9 cellular contexts compared by ENCODE assay signal in genomic region chr11:65083134-65083833, GRCh38. TPM values are rescaled to one million over a fixed set of nuclear protein-coding genes. Genes with fewer than 3 reads are reported as not detected.
DNase-seq lines count a peak whose midpoint lies in the region; ATAC-seq, FAIRE-seq and TF ChIP-seq lines count a peak whose summit lies in the region.
"Had no signal": no experiment of that assay in that cellular context is flagged by ENCODE, and none has a peak within 500 bp of the region (broad histone marks: within the 10 kb centered on the region; RNA-seq: fewer than 3 reads in every experiment).

No MANE protein-coding gene starts in this region.

- TF ChIP-seq CTCF in Calu3 (IDR thresholded peaks at IDR 0.05; ENCODE audit: unreplicated experiment) = no peak

- H3K4me3 ChIP-seq in H7 (ENCODE audit: insufficient read depth, low read depth, low read length) (peak overlapping the region; percentile 88), SK-N-MC (peak overlapping the region; percentile 84)

- intact Hi-C loops in Calu3 (cut with micrococcal nuclease; ENCODE audit: unreplicated experiment) = no loop called here

- H3K4me3 Mint-ChIP-seq in Calu3 (ENCODE audit: low read depth, unreplicated experiment) = peak overlapping the region; percentile 100
- H3K4me3 Mint-ChIP-seq in stimulated activated memory B cell treated with anti-CD40 and anti-IgM and Interleukin-4, amounts not matched to agents 10 μg/mL and 1 μg/mL and 100 μg/mL, for 72 hours = peak overlapping the region; percentile 97

- H3K9ac ChIP-seq in SK-N-MC (ENCODE audit: insufficient read length) = peak overlapping the region; percentile 89

- TSS peak; percentile 57 for BruUV-seq in Calu3 (replicated peaks; lab: Mats Ljungman, UMichigan)

- ATAC-seq in stimulated activated memory B cell treated with anti-CD40 and anti-IgM and Interleukin-4, amounts not matched to agents 10 μg/mL and 1 μg/mL and 100 μg/mL, for 72 hours = no peak
- no peak for ATAC-seq in GM18520 (IDR thresholded peaks at IDR 0.05; ENCODE audit: unreplicated experiment)

- no peaks in the 10 kb centered on the region for H3K9me3 Mint-ChIP-seq in Calu3 (ENCODE audit: low read depth, unreplicated experiment)
- H3K9me3 Mint-ChIP-seq in stimulated activated memory B cell treated with anti-CD40 and anti-IgM and Interleukin-4, amounts not matched to agents 10 μg/mL and 1 μg/mL and 100 μg/mL, for 72 hours = no peaks in the 10 kb centered on the region

- H3K36me3 ChIP-seq in H7 (replicated peaks; ENCODE audit: control insufficient read depth, insufficient read depth, low read length) (peaks cover 26% of the 10 kb centered on the region), SK-N-MC (ENCODE audit: insufficient read depth, low read length) (peaks cover 34% of the 10 kb centered on the region)

- FAIRE-seq in HTR-8/SVneo (lab: Jason Lieb, UNC) = no peak

- DNase-seq in Calu3 = no peak
- peak; percentile 40 for DNase-seq in H7
- no peak for DNase-seq in SK-N-MC (ENCODE audit: low read depth, low spot score)
- peak; percentile 7 for DNase-seq in glomerular visceral epithelial cell (ENCODE audit: extremely low spot score)
- no peak for DNase-seq in HTR-8/SVneo (ENCODE audit: insufficient read length, low spot score)
- no peak for DNase-seq in cerebellar cortex (ENCODE audit: low spot score)

- H3K27me3 ChIP-seq in H7 (ENCODE audit: control insufficient read depth, insufficient read depth, low read length) = no peaks in the 10 kb centered on the region

- H3K27me3 Mint-ChIP-seq in Calu3 (ENCODE audit: unreplicated experiment) = no peaks in the 10 kb centered on the region
- no peaks in the 10 kb centered on the region for H3K27me3 Mint-ChIP-seq in stimulated activated memory B cell treated with anti-CD40 and anti-IgM and Interleukin-4, amounts not matched to agents 10 μg/mL and 1 μg/mL and 100 μg/mL, for 72 hours

- no peaks in the 10 kb centered on the region for H3K9me3 ChIP-seq in SK-N-MC (ENCODE audit: low read depth, low read length)

- H3K36me3 Mint-ChIP-seq in Calu3 (ENCODE audit: insufficient read depth, unreplicated experiment) = peaks cover 61% of the 10 kb centered on the region
- H3K36me3 Mint-ChIP-seq in stimulated activated memory B cell treated with anti-CD40 and anti-IgM and Interleukin-4, amounts not matched to agents 10 μg/mL and 1 μg/mL and 100 μg/mL, for 72 hours = peaks cover 19% of the 10 kb centered on the region

- H3K27ac Mint-ChIP-seq in Calu3 (ENCODE audit: unreplicated experiment) = peak overlapping the region; percentile 97
- peak overlapping the region; percentile 96 for H3K27ac Mint-ChIP-seq in stimulated activated memory B cell treated with anti-CD40 and anti-IgM and Interleukin-4, amounts not matched to agents 10 μg/mL and 1 μg/mL and 100 μg/mL, for 72 hours

- H3K27ac ChIP-seq in SK-N-MC = peak overlapping the region; percentile 85

- CTCF ChIA-PET in Calu3 (lab: Charles Lee) = no interaction called here

- peaks cover 39% of the 10 kb centered on the region for H3K4me1 Mint-ChIP-seq in Calu3 (ENCODE audit: low read depth, unreplicated experiment)
- H3K4me1 Mint-ChIP-seq in stimulated activated memory B cell treated with anti-CD40 and anti-IgM and Interleukin-4, amounts not matched to agents 10 μg/mL and 1 μg/mL and 100 μg/mL, for 72 hours = peaks cover 50% of the 10 kb centered on the region

RNA-seq across cellular contexts. Expression of gene CDCA5, which starts 0.6 kb away (rescaled TPM):
- 53.4 and 55.4 TPM in 2 replicates for total RNA-seq in Calu3 (2022)
- total RNA-seq in H7 (2014; rRNA removed; shearing (Covaris generic)) = 83.8 and 88.7 TPM in 2 replicates

RNA-seq across cellular contexts. Expression of gene ZFPL1, which starts 0.7 kb away (rescaled TPM):
- total RNA-seq in Calu3 (2022) = 47.6 and 48.0 TPM in 2 replicates
- 53.8 and 55.3 TPM in 2 replicates for total RNA-seq in H7 (2014; rRNA removed; shearing (Covaris generic))

RNA-seq across cellular contexts. Expression of gene VPS51, which starts 12.7 kb away (rescaled TPM):
- total RNA-seq in Calu3 (2022) = 64.4 and 78.1 TPM in 2 replicates
- total RNA-seq in H7 (2014; rRNA removed; shearing (Covaris generic)) = 162 and 186 TPM in 2 replicates

RNA-seq across cellular contexts. Expression of gene NAALADL1, which starts 24.9 kb away (rescaled TPM):
- total RNA-seq in Calu3 (2022) = not detected in 2 replicates
- 1.4 and 2.4 TPM in 2 replicates for total RNA-seq in H7 (2014; rRNA removed; shearing (Covaris generic))
- total RNA-seq: LHCN-M2 had no signal

RNA-seq across cellular contexts. Expression of gene TM7SF2, which starts 28.4 kb away (rescaled TPM):
- 41.2 and 42.8 TPM in 2 replicates for total RNA-seq in Calu3 (2022)
- 31.9 and 45.2 TPM in 2 replicates for total RNA-seq in H7 (2014; rRNA removed; shearing (Covaris generic))

Comparison
In these comparisons a context has a peak if more than half of its experiments do, and no peak if none do; other contexts are left out.
1. DNase-seq: peak in H7 (single experiment) and glomerular visceral epithelial cell (single experiment); none in Calu3 (single experiment), SK-N-MC (single experiment), HTR-8/SVneo (single experiment) and cerebellar cortex (single experiment).